Comparison of ENCODE assay signal across 23 cellular contexts in genomic region chr4:38976308-38976707, GRCh38. TPM values are rescaled to one million over a fixed set of nuclear protein-coding genes. Genes with fewer than 3 reads are reported as not detected.
"Had no signal": no experiment of that assay in that cellular context is flagged by ENCODE, and none has a peak within 500 bp of the region (broad histone marks: within the 10 kb centered on the region; RNA-seq: fewer than 3 reads in every experiment).

No MANE protein-coding gene starts in this region.

- ATAC-seq: esophagus mucosa; gastrocnemius medialis; left lung; lower lobe of right lung; natural killer cell; stimulated activated effector memory CD8-positive, alpha-beta T cell treated with anti-CD3 and anti-CD28 coated beads, Interleukin-12 subunit alpha, Interleukin-12 subunit beta, amount 100 ng/mL, for 72 hours; stimulated activated naive CD8-positive, alpha-beta T cell treated with anti-CD3 and anti-CD28 coated beads, Interleukin-15, Interleukin-2, amounts not matched to agents 100 U/mL and 50 U/mL, for 24 hours; upper lobe of right lung had no signal

- H3K4me3 Mint-ChIP-seq: memory B cell; mesothelial cell of epicardium; natural killer cell; neural crest cell; stimulated activated effector memory CD8-positive, alpha-beta T cell treated with anti-CD3 and anti-CD28 coated beads, Interleukin-12 subunit alpha, Interleukin-12 subunit beta, amount 100 ng/mL, for 72 hours had no signal

- H3K9me3 ChIP-seq: gastrocnemius medialis, left lung, lower lobe of right lung, ovary, right atrium auricular region, suprapubic skin, thyroid gland, upper lobe of right lung, vagina had no signal

- H3K36me3 Mint-ChIP-seq: mesothelial cell of epicardium had no signal

- H3K9me3 Mint-ChIP-seq: memory B cell; mesothelial cell of epicardium; natural killer cell; neural crest cell; stimulated activated effector memory CD8-positive, alpha-beta T cell treated with anti-CD3 and anti-CD28 coated beads, Interleukin-12 subunit alpha, Interleukin-12 subunit beta, amount 100 ng/mL, for 72 hours had no signal

- FAIRE-seq: endometrium, small intestine had no signal

- H3K27ac ChIP-seq: gastrocnemius medialis, left lung, lower lobe of right lung, ovary, right atrium auricular region, suprapubic skin, thyroid gland, upper lobe of right lung, vagina had no signal

- H3K27ac Mint-ChIP-seq: memory B cell; mesothelial cell of epicardium; natural killer cell; stimulated activated effector memory CD8-positive, alpha-beta T cell treated with anti-CD3 and anti-CD28 coated beads, Interleukin-12 subunit alpha, Interleukin-12 subunit beta, amount 100 ng/mL, for 72 hours had no signal

- H3K36me3 ChIP-seq: gastrocnemius medialis, left lung, lower lobe of right lung, ovary, right atrium auricular region, suprapubic skin, thyroid gland, upper lobe of right lung, vagina had no signal

- DNase-seq: effector memory CD4-positive, alpha-beta T cell; gastrocnemius medialis; islet precursor cell; left lung; lower lobe of right lung; natural killer cell; ovary; small intestine; stimulated activated CD4-positive, alpha-beta T cell treated with anti-CD3 and anti-CD28 coated beads, Interleukin-2, amount 100 ng/mL, for 48 hours; stimulated activated CD8-positive, alpha-beta memory T cell treated with anti-CD3 and anti-CD28 coated beads, Interleukin-4, amount 100 ng/mL, for 48 hours; stimulated activated naive CD8-positive, alpha-beta T cell treated with anti-CD3 and anti-CD28 coated beads, Interleukin-15, Interleukin-2, amounts not matched to agents 100 U/mL and 50 U/mL, for 24 hours; thyroid gland; upper lobe of right lung had no signal

- H3K4me1 ChIP-seq: gastrocnemius medialis, lower lobe of right lung, right atrium auricular region, suprapubic skin, thyroid gland, upper lobe of right lung, vagina had no signal

- H3K27me3 ChIP-seq: gastrocnemius medialis, left lung, ovary, right atrium auricular region, suprapubic skin, thyroid gland, upper lobe of right lung, vagina had no signal

- H3K4me3 ChIP-seq: gastrocnemius medialis, left lung, lower lobe of right lung, ovary, right atrium auricular region, suprapubic skin, thyroid gland, upper lobe of right lung, vagina had no signal

- H3K27me3 Mint-ChIP-seq: memory B cell had no signal

- H3K4me1 Mint-ChIP-seq: mesothelial cell of epicardium; natural killer cell; neural crest cell; stimulated activated effector memory CD8-positive, alpha-beta T cell treated with anti-CD3 and anti-CD28 coated beads, Interleukin-12 subunit alpha, Interleukin-12 subunit beta, amount 100 ng/mL, for 72 hours had no signal

RNA-seq across cellular contexts. Expression of gene TMEM156, which starts 55.9 kb away (rescaled TPM):
- total RNA-seq: gastrocnemius medialis, mesothelial cell of epicardium, myocyte, neural crest cell, right atrium auricular region, suprapubic skin, vagina had no signal
